In the genomic region with DNA sequence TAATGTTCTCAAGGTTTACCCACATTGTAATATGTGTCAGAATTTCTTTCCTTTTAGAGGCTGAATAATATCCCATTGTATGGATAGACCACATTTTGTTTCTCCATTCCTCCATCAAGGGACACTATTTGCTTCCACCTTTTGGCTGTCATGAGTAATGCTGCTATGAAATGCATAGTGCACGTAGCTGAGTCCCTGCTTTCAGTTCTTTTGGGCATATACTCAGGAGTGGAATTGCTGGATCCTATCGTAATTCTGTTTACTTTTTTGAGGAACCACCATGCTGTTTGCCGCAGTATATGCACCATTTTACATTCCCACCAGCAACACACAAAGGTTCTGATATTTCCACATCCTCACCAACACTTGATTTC, we compare ENCODE assay signal across 19 cellular contexts. TPM values are rescaled to one million over a fixed set of nuclear protein-coding genes. Genes with fewer than 3 reads are reported as not detected.
DNase-seq lines count a peak whose midpoint lies in the region; ATAC-seq and TF ChIP-seq lines count a peak whose summit lies in the region.
"Had no signal": no experiment of that assay in that cellular context is flagged by ENCODE, and none has a peak within 500 bp of the region (broad histone marks: within the 10 kb centered on the region; RNA-seq: fewer than 3 reads in every experiment).

No MANE protein-coding gene starts in this region.

- peak; percentile 31 for TF ChIP-seq RAD21 in HCT116 (IDR thresholded peaks at IDR 0.05; ENCODE audit: low read depth)

- H3K9me3 ChIP-seq in HCT116 (ENCODE audit: control insufficient read depth in 1 of 2, insufficient read depth in 1 of 2, low read depth in 1 of 2, low read length in 2 of 2): no peaks in the 10 kb centered on the region
- no peaks in the 10 kb centered on the region for H3K9me3 ChIP-seq in WERI-Rb-1 (ENCODE audit: severe bottlenecking)
- no peaks in the 10 kb centered on the region for H3K9me3 ChIP-seq in prostate gland
- H3K9me3 ChIP-seq: heart right ventricle had no signal

- H3K4me1 ChIP-seq in HCT116 (ENCODE audit: control insufficient read depth in 1 of 2, insufficient read depth in 2 of 2, low read length in 2 of 2): peaks cover 0 to under 1% of the 10 kb centered on the region in 2 experiments; a peak in 1 of 4 replicates
- no peaks in the 10 kb centered on the region for H3K4me1 ChIP-seq in prostate gland (replicated peaks)

- peak; percentile 23; the same call in 1 of the 2 replicates for TF ChIP-seq CTCF in BJ (IDR thresholded peaks at IDR 0.05; ENCODE audit: insufficient read depth, low read depth, low read length)
- TF ChIP-seq CTCF in HCT116 (IDR thresholded peaks at IDR 0.05 in 2 of 3, conservative IDR thresholded peaks at IDR 0.05 in 1 of 3; ENCODE audit: borderline replicate concordance in 1 of 3, insufficient read depth in 1 of 3, low read depth in 2 of 3, low read length in 2 of 3): no peak; a peak in 1 of 6 replicates
- TF ChIP-seq CTCF in WERI-Rb-1 (IDR thresholded peaks at IDR 0.05; ENCODE audit: low read depth, low read length): peak; percentile 17; the same call in 1 of the 2 replicates
- peak; percentile 39 for TF ChIP-seq CTCF in fibroblast of the aortic adventitia (IDR thresholded peaks at IDR 0.05; ENCODE audit: insufficient read depth, low read length)
- no peak for TF ChIP-seq CTCF in prostate gland (IDR thresholded peaks at IDR 0.05)

- ATAC-seq in HCT116: no peak
- ATAC-seq in activated CD4-positive, CD25-positive, alpha-beta regulatory T cell treated with anti-CD3 and anti-CD28 coated beads, Interleukin-2, amount 50 U/mL, for 24 hours: no peak
- ATAC-seq: heart right ventricle had no signal

- POLR2A ChIA-PET in BJ (lab: Charles Lee) (no interaction called here), HCT116 (lab: Charles Lee) (no interaction called here)

- DNase-seq in BJ (ENCODE audit: low read depth) (no peak), HCT116 (ENCODE audit: low read depth, low spot score) (no peak), WERI-Rb-1 (no peak), fibroblast of the aortic adventitia (ENCODE audit: low read depth) (peak; percentile 25), prostate gland (ENCODE audit: low spot score) (no peak), H4 (ENCODE audit: low spot score) (no peak), NCI-H526 (lab: John Stamatoyannopoulos, UW) (no peak)
- DNase-seq: activated CD4-positive, alpha-beta T cell treated with anti-CD3 and anti-CD28 coated beads for 4 hours; activated T-cell treated with anti-CD3 and anti-CD28 coated beads for 4 hours; CD4-positive, CD25-positive, alpha-beta regulatory T cell; heart right ventricle; NCI-H2029 treated with DMSO at 0.1 percent for 48 hours; NCI-H82; nucleus accumbens; small intestine; T-helper 2 cell had no signal

- TF ChIP-seq POLR2A in HCT116 (IDR thresholded peaks at IDR 0.05; ENCODE audit: borderline replicate concordance, extremely low read depth, insufficient read depth, insufficient read length) (no peak), prostate gland (IDR thresholded peaks at IDR 0.05) (no peak)

- RAD21 ChIA-PET in HCT116 (lab: Charles Lee; ENCODE audit: low non-redundant PET in 1 of 2, low total read pairs in 2 of 2, uncharacterized antibody in 2 of 2, unreplicated experiment in 2 of 2): no interaction called here

- H3K9ac ChIP-seq in HCT116 (ENCODE audit: low read length): no peak overlapping the region

- H2AFZ ChIP-seq in HCT116 (ENCODE audit: low read depth, low read length, poor library complexity, severe bottlenecking): no peak overlapping the region

- no peaks in the 10 kb centered on the region; the same call in 1 of the 2 replicates for H3K27me3 ChIP-seq in BJ (ENCODE audit: control insufficient read depth, insufficient read depth, low read length)
- no peaks in the 10 kb centered on the region for H3K27me3 ChIP-seq in HCT116 (ENCODE audit: insufficient read depth, low read length)
- H3K27me3 ChIP-seq in WERI-Rb-1 (ENCODE audit: insufficient read depth, low read depth, severe bottlenecking): no peaks in the 10 kb centered on the region
- no peaks in the 10 kb centered on the region for H3K27me3 ChIP-seq in prostate gland (replicated peaks; ENCODE audit: insufficient read depth)
- H3K27me3 ChIP-seq: heart right ventricle had no signal

- no peaks in the 10 kb centered on the region for H3K79me2 ChIP-seq in HCT116 (ENCODE audit: insufficient read depth, low read length)

- no peaks in the 10 kb centered on the region for H3K9me2 ChIP-seq in HCT116 (ENCODE audit: insufficient read depth)

- CTCF ChIA-PET in BJ (lab: Yijun Ruan, JAX) (interaction anchor here (0.6 to 9.8 kb wide), 3 partner anchors 81 to 377 kb away, joined by 4 to 123 read pairs (median 5); no protein-coding TSS in a partner anchor), HCT116 (lab: Charles Lee) (interaction anchor here (0.9 to 1.3 kb wide), 3 partner anchors 17 to 81 kb away, joined by 3 read pairs; no protein-coding TSS in a partner anchor)

- H3K4me3 ChIP-seq in BJ (ENCODE audit: low read depth, low read length): no peak overlapping the region
- no peak overlapping the region for H3K4me3 ChIP-seq in HCT116 (replicated peaks in 1 of 2; ENCODE audit: low read depth in 1 of 2, low read length in 2 of 2)
- no peak overlapping the region for H3K4me3 ChIP-seq in WERI-Rb-1 (ENCODE audit: low read depth, low read length)
- no peak overlapping the region for H3K4me3 ChIP-seq in fibroblast of the aortic adventitia (ENCODE audit: low read depth, low read length)
- H3K4me3 ChIP-seq in prostate gland: no peak overlapping the region
- H3K4me3 ChIP-seq: heart right ventricle had no signal

- no peaks in the 10 kb centered on the region for H4K20me1 ChIP-seq in HCT116 (ENCODE audit: insufficient read depth)

- intact Hi-C loops in HCT116 (cut with micrococcal nuclease) (no loop called here), prostate gland (cut with DNase I) (no loop called here)

- H3K4me2 ChIP-seq in HCT116 (ENCODE audit: low read length): no peak overlapping the region

- 76% methylated on average over 3 of the region's 3 CpGs for WGBS in prostate gland

- no peak overlapping the region for H3K27ac ChIP-seq in HCT116 (ENCODE audit: low read depth, low read length)
- no peak overlapping the region for H3K27ac ChIP-seq in WERI-Rb-1
- no peak overlapping the region for H3K27ac ChIP-seq in prostate gland
- H3K27ac ChIP-seq: heart right ventricle had no signal

- no peaks in the 10 kb centered on the region for H3K36me3 ChIP-seq in BJ (ENCODE audit: control insufficient read depth, insufficient read depth, low read length)
- peaks cover 14 to 40% of the 10 kb centered on the region in 2 experiments; a peak in 3 of 4 replicates for H3K36me3 ChIP-seq in HCT116 (ENCODE audit: control insufficient read depth in 1 of 2, insufficient read depth in 2 of 2, low read length in 2 of 2)
- no peaks in the 10 kb centered on the region for H3K36me3 ChIP-seq in WERI-Rb-1
- no peaks in the 10 kb centered on the region for H3K36me3 ChIP-seq in prostate gland

- BruUV-seq in HCT116 (replicated peaks; lab: Mats Ljungman, UMichigan): no TSS peak

TF ChIP-seq in HCT116, 20 proteins besides CTCF, POLR2A, EP300 and RAD21:
- TF ChIP-seq REST (IDR thresholded peaks at IDR 0.05; ENCODE audit: low read depth) (no peak), ZBTB33 (IDR thresholded peaks at IDR 0.05; ENCODE audit: extremely low read depth, insufficient replicate concordance, low read length) (no peak), EZH2 (IDR thresholded peaks at IDR 0.05) (no peak), ZNF274 (IDR thresholded peaks at IDR 0.05; ENCODE audit: low read depth, low read length) (no peak)

RNA-seq across cellular contexts. Expression of gene PRF1, which starts 60.0 kb away (rescaled TPM):
- not detected in 2 replicates for polyA plus RNA-seq in BJ (2011; rRNA removed)
- polyA minus RNA-seq in BJ (2011; rRNA and poly(A)+ RNA removed): not detected in 2 replicates
- total RNA-seq in HCT116 (2021; ENCODE audit: unreplicated experiment) (6.4 TPM), fibroblast of the aortic adventitia (ENCODE audit: low replicate concordance) (not detected in 2 replicates), prostate gland (1 to 10 TPM in 1 of 2 donors, under 1 TPM in 1; 0.32 to 2.3 TPM)
- polyA plus RNA-seq in HCT116 (2012): 10.7 and 11.9 TPM in 2 replicates
- total RNA-seq in H4 (2014; rRNA removed; shearing (Covaris generic)): not detected in 2 replicates
- total RNA-seq: bronchial epithelial cell, MCF 10A had no signal

Comparison
In these comparisons a context has a peak if more than half of its experiments do, and no peak if none do; other contexts are left out.
1. CTCF ChIP-seq: peak in BJ (single experiment), WERI-Rb-1 (single experiment) and fibroblast of the aortic adventitia (single experiment); none in HCT116 (0 of 3) and prostate gland (0 of 4).